21 cellular contexts compared by ENCODE assay signal in the genomic region with DNA sequence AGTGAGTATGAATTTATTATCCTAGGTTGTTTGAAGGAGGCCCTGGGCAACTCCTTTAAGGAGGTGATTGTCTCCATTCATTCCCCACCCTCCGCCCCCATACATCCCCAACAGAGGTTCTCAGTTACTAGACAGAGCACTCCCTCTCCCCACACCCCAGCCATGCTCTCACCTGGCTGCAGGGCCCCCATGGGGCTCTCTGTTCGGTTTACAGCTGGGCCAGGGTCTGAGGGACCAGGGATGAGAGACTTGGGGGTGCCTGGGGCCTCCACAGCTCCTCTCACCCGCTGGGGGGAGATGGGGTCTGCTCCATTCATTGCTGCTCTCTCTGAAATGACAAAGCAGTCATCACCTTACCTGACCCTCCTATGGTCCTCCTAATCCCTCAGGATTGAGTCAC. TPM values are rescaled to one million over a fixed set of nuclear protein-coding genes. Genes with fewer than 3 reads are reported as not detected.
DNase-seq lines count a peak whose midpoint lies in the region; TF ChIP-seq lines count a peak whose summit lies in the region.
"Had no signal": no experiment of that assay in that cellular context is flagged by ENCODE, and none has a peak within 500 bp of the region (broad histone marks: within the 10 kb centered on the region; RNA-seq: fewer than 3 reads in every experiment).

No MANE protein-coding gene starts in this region.

- no peaks in the 10 kb centered on the region for H3K9me3 ChIP-seq in Caco-2
- H3K9me3 ChIP-seq: BE2C, SJCRH30 had no signal

- no peak overlapping the region for H3K4me3 ChIP-seq in Caco-2 (ENCODE audit: low read depth, low read length)
- H3K4me3 ChIP-seq in H7 (ENCODE audit: insufficient read depth, low read depth, low read length), result no peak overlapping the region
- H3K4me3 ChIP-seq in foreskin fibroblast (ENCODE audit: low read depth in 1 of 2, low read length in 2 of 2), result no peak overlapping the region
- H3K4me3 ChIP-seq: SJCRH30 had no signal

- no peaks in the 10 kb centered on the region for H3K9me3 Mint-ChIP-seq in Caco-2 (ENCODE audit: unreplicated experiment)
- H3K9me3 Mint-ChIP-seq in chondrocyte (ENCODE audit: low read depth), result no peaks in the 10 kb centered on the region
- H3K9me3 Mint-ChIP-seq in neural crest cell, result no peaks in the 10 kb centered on the region
- no peaks in the 10 kb centered on the region for H3K9me3 Mint-ChIP-seq in osteocyte (ENCODE audit: unreplicated experiment)
- H3K9me3 Mint-ChIP-seq: CD8-positive, alpha-beta memory T cell had no signal

- H3K27me3 Mint-ChIP-seq in Caco-2 (ENCODE audit: insufficient read depth, unreplicated experiment), result no peaks in the 10 kb centered on the region
- no peaks in the 10 kb centered on the region for H3K27me3 Mint-ChIP-seq in chondrocyte (ENCODE audit: low read depth)
- H3K27me3 Mint-ChIP-seq in neural crest cell (ENCODE audit: low read depth), result peaks cover 4% of the 10 kb centered on the region
- no peaks in the 10 kb centered on the region for H3K27me3 Mint-ChIP-seq in osteocyte (ENCODE audit: unreplicated experiment)
- H3K27me3 Mint-ChIP-seq: CD8-positive, alpha-beta memory T cell had no signal

- TF ChIP-seq CTCF in Caco-2 (IDR thresholded peaks at IDR 0.05; ENCODE audit: insufficient read depth in 1 of 2, low read depth in 1 of 2, low read length in 1 of 2, severe bottlenecking in 1 of 2, unreplicated experiment in 1 of 2), result no peak
- no peak for TF ChIP-seq CTCF in chondrocyte (IDR thresholded peaks at IDR 0.05)
- TF ChIP-seq CTCF in neural crest cell (conservative IDR thresholded peaks at IDR 0.05), result no peak
- no peak for TF ChIP-seq CTCF in osteocyte (IDR thresholded peaks at IDR 0.05)
- no peak for TF ChIP-seq CTCF in foreskin fibroblast (IDR thresholded peaks at IDR 0.05; ENCODE audit: low read depth, low read length)

- H3K27me3 ChIP-seq in Caco-2 (replicated peaks; ENCODE audit: control insufficient read depth, insufficient read depth, low read length) (no peaks in the 10 kb centered on the region), H7 (ENCODE audit: control insufficient read depth, insufficient read depth, low read length) (peaks cover 8% of the 10 kb centered on the region)
- H3K27me3 ChIP-seq: BE2C, SJCRH30 had no signal

- H3K27ac Mint-ChIP-seq in Caco-2 (ENCODE audit: unreplicated experiment) (no peak overlapping the region), chondrocyte (ENCODE audit: unreplicated experiment) (no peak overlapping the region), neural crest cell (ENCODE audit: unreplicated experiment) (no peak overlapping the region), osteocyte (ENCODE audit: unreplicated experiment) (no peak overlapping the region)
- H3K27ac Mint-ChIP-seq: CD14-positive monocyte had no signal

- H3K4me3 Mint-ChIP-seq in Caco-2 (ENCODE audit: unreplicated experiment) (peak overlapping the region; percentile 83), chondrocyte (ENCODE audit: unreplicated experiment) (no peak overlapping the region), neural crest cell (peak overlapping the region; percentile 51), osteocyte (ENCODE audit: unreplicated experiment) (no peak overlapping the region)
- H3K4me3 Mint-ChIP-seq: CD14-positive monocyte had no signal

- BruUV-seq in Caco-2 (replicated peaks; lab: Mats Ljungman, UMichigan), result TSS peak; percentile 18

- no peak for DNase-seq in Caco-2
- peak; percentile 24 for DNase-seq in H7
- peak; percentile 44 for DNase-seq in chondrocyte (ENCODE audit: low spot score)
- DNase-seq in neural crest cell (ENCODE audit: low read depth, low spot score), result no peak
- no peak for DNase-seq in osteocyte (ENCODE audit: extremely low spot score, unreplicated experiment)
- DNase-seq in foreskin fibroblast, result no peak
- DNase-seq in NK-92 treated with Interleukin-12 subunit alpha and Interleukin-12 subunit beta, amount 100 ng/mL, for 24 hours (lab: John Stamatoyannopoulos, UW), result no peak
- DNase-seq: BE2C; Calu3; CD8-positive, alpha-beta memory T cell; DMS79 treated with DMSO at 0.1 percent for 48 hours; GF-D8; NCI-H1092; NCI-H1417 treated with DMSO at 0.1 percent for 48 hours; NCI-H1694 treated with DMSO at 0.1 percent for 48 hours; NCI-H2081; NCI-H2227 treated with DMSO at 0.1 percent for 48 hours; NCI-H526 treated with DMSO at 0.1 percent for 48 hours; OCI-M1; SJCRH30 had no signal

- H3K36me3 ChIP-seq in Caco-2 (ENCODE audit: control insufficient read depth, insufficient read depth, low read length), result no peaks in the 10 kb centered on the region; the same call in 1 of the 2 replicates
- no peaks in the 10 kb centered on the region; the same call in 1 of the 2 replicates for H3K36me3 ChIP-seq in H7 (replicated peaks; ENCODE audit: control insufficient read depth, insufficient read depth, low read length)
- H3K36me3 ChIP-seq: BE2C, SJCRH30 had no signal

- peaks cover 21% of the 10 kb centered on the region for H3K36me3 Mint-ChIP-seq in Caco-2 (ENCODE audit: insufficient read depth, unreplicated experiment)
- H3K36me3 Mint-ChIP-seq in chondrocyte (ENCODE audit: low read depth), result no peaks in the 10 kb centered on the region
- H3K36me3 Mint-ChIP-seq in neural crest cell (ENCODE audit: low read depth), result no peaks in the 10 kb centered on the region
- no peaks in the 10 kb centered on the region for H3K36me3 Mint-ChIP-seq in osteocyte (ENCODE audit: unreplicated experiment)

- POLR2A ChIA-PET in Caco-2 (lab: Charles Lee), result interaction anchor here (0.5 kb wide), 1 partner anchor 76 kb away, joined by 3 read pairs; no protein-coding TSS in a partner anchor

- CTCF ChIA-PET in Caco-2 (lab: Charles Lee), result interaction anchor here (0.6 kb wide), 1 partner anchor 120 kb away, joined by 3 read pairs; no protein-coding TSS in a partner anchor

- no peaks in the 10 kb centered on the region for H3K4me1 Mint-ChIP-seq in Caco-2 (ENCODE audit: low read depth, unreplicated experiment)
- peaks cover 24% of the 10 kb centered on the region for H3K4me1 Mint-ChIP-seq in chondrocyte (ENCODE audit: low read depth)
- H3K4me1 Mint-ChIP-seq in neural crest cell, result peaks cover 3% of the 10 kb centered on the region
- peaks cover 22% of the 10 kb centered on the region for H3K4me1 Mint-ChIP-seq in osteocyte (ENCODE audit: unreplicated experiment)

- H3K4me1 ChIP-seq in Caco-2, result 0 out of 2 replicates have a peak, but pooled peaks cover 6% of the 10 kb centered on the region
- H3K4me1 ChIP-seq: BE2C had no signal

- intact Hi-C loops in Caco-2 (cut with micrococcal nuclease; ENCODE audit: unreplicated experiment), result no loop called here

RNA-seq across cellular contexts. Expression of gene PRRT3, which starts 3.6 kb away (rescaled TPM):
- total RNA-seq in Caco-2 (2022), result 1.1 and 1.3 TPM in 2 replicates
- total RNA-seq in H7 (2014; rRNA removed; shearing (Covaris generic)), result 5.3 and 6.8 TPM in 2 replicates
- 3.9 to 7.6 TPM (median 3.9 TPM) in 3 replicates for total RNA-seq in chondrocyte
- 5.7 and 6.4 TPM in 2 replicates for total RNA-seq in neural crest cell
- total RNA-seq in osteocyte, result 6.6 and 7.9 TPM in 2 replicates

RNA-seq across cellular contexts. Expression of gene CRELD1, which starts 15.0 kb away (rescaled TPM):
- 17.1 and 18.3 TPM in 2 replicates for total RNA-seq in Caco-2 (2022)
- 22.2 and 30.2 TPM in 2 replicates for total RNA-seq in H7 (2014; rRNA removed; shearing (Covaris generic))
- 26.5 to 29.9 TPM (median 28.2 TPM) in 3 replicates for total RNA-seq in chondrocyte
- total RNA-seq in neural crest cell, result 16.9 and 18.3 TPM in 2 replicates
- 24.8 and 25.3 TPM in 2 replicates for total RNA-seq in osteocyte

RNA-seq across cellular contexts. Expression of gene IL17RC, which starts 31.7 kb away (rescaled TPM):
- 8.5 and 11.3 TPM in 2 replicates for total RNA-seq in Caco-2 (2022)
- total RNA-seq in H7 (2014; rRNA removed; shearing (Covaris generic)), result 11.6 and 15.3 TPM in 2 replicates
- 20.8 to 26.4 TPM (median 21.3 TPM) in 3 replicates for total RNA-seq in chondrocyte
- 6.0 and 7.3 TPM in 2 replicates for total RNA-seq in neural crest cell
- 36.5 and 36.6 TPM in 2 replicates for total RNA-seq in osteocyte

RNA-seq across cellular contexts. Expression of gene EMC3, which starts 38.1 kb away (rescaled TPM):
- total RNA-seq in Caco-2 (2022), result 52.4 and 56.7 TPM in 2 replicates
- 21.8 and 45.2 TPM in 2 replicates for total RNA-seq in H7 (2014; rRNA removed; shearing (Covaris generic))
- total RNA-seq in chondrocyte, result 51.5 to 60.0 TPM (median 52.9 TPM) in 3 replicates
- total RNA-seq in neural crest cell, result 39.8 and 42.6 TPM in 2 replicates
- 67.1 and 67.7 TPM in 2 replicates for total RNA-seq in osteocyte

RNA-seq across cellular contexts. Expression of gene IL17RE, which starts 45.9 kb away (rescaled TPM):
- total RNA-seq in Caco-2 (2022) (77.3 and 82.9 TPM in 2 replicates), chondrocyte (0.42 to 1.6 TPM (median 0.92 TPM) in 3 replicates), neural crest cell (1.4 and 1.7 TPM in 2 replicates), osteocyte (0.89 and 1.4 TPM in 2 replicates)
- 1.5 and 1.9 TPM in 2 replicates for total RNA-seq in H7 (2014; rRNA removed; shearing (Covaris generic))

Comparison
In these comparisons a context has a peak if more than half of its experiments do, and no peak if none do; other contexts are left out.
1. DNase-seq: peak in H7 (single experiment) and chondrocyte (single experiment); none in Caco-2 (0 of 2), neural crest cell (single experiment), osteocyte (single experiment), foreskin fibroblast (0 of 2) and NK-92 treated with Interleukin-12 subunit alpha and Interleukin-12 subunit beta, amount 100 ng/mL, for 24 hours (single experiment).
2. H3K4me3 Mint-ChIP-seq: peak in Caco-2 (single experiment) and neural crest cell (single experiment); none in chondrocyte (single experiment) and osteocyte (single experiment).